In genomic region chr17:76824103-76824502, GRCh38 we compare ENCODE assay signal across 1 cellular context.
A peak's percentile ranks its signal among the peaks of the same experiment; 100 is the strongest.
TF ChIP-seq lines count a peak whose summit lies in the region.

No MANE protein-coding gene starts in this region.

TF ChIP-seq in GM12878, 131 proteins besides CTCF, POLR2A, EP300 and RAD21 (continued from another document):
- TF ChIP-seq NBN (IDR thresholded peaks at IDR 0.05) (0 out of 2 replicates have a peak, but pooled peaks have one; percentile 51), PAX5 (IDR thresholded peaks at IDR 0.05; ENCODE audit: borderline replicate concordance, low read depth, low read length) (peak; percentile 84), MLLT1 (IDR thresholded peaks at IDR 0.05) (peak; percentile 68), IKZF2 (IDR thresholded peaks at IDR 0.05) (peak in 1 of 2 experiments; percentile 23; a peak in 2 of 4 replicates), PKNOX1 (IDR thresholded peaks at IDR 0.05) (peak; percentile 62; the same call in 1 of the 2 replicates), DPF2 (IDR thresholded peaks at IDR 0.05) (peak; percentile 72), SRF (IDR thresholded peaks at IDR 0.05; ENCODE audit: low read depth in 2 of 2, low read length in 2 of 2) (no peak), MTA2 (IDR thresholded peaks at IDR 0.05; ENCODE audit: low read depth) (peak; percentile 49; the same call in 1 of the 2 replicates), BHLHE40 (IDR thresholded peaks at IDR 0.05; ENCODE audit: borderline replicate concordance in 1 of 2, low read depth in 2 of 2, low read length in 1 of 2) (peak; percentile 12 to 46; a peak in 2 of 4 replicates), PAX8 (IDR thresholded peaks at IDR 0.05) (no peak), ZBTB40 (IDR thresholded peaks at IDR 0.05; ENCODE audit: borderline replicate concordance) (no peak)
